Comparison of ENCODE assay signal across 27 cellular contexts in the genomic region with DNA sequence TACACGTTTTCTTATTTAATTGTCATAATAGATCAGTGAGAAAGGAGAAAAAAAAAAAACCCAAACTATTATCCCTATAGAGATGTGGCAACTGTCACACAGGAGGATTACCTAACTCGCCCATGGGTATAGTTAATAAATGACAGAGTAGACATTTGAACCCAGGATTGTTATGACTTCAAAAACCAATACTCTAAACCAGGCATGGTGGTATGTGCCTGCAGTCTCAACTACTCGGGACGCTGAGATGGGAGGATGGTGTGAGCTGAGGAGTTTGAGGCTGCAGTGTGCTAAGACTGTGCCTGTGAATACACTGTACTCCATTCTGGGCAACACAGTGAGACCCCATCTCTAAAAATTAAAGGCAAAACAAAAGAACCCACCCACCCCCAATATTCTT.
"Had no signal": no experiment of that assay in that cellular context is flagged by ENCODE, and none has a peak within 500 bp of the region (broad histone marks: within the 10 kb centered on the region; RNA-seq: fewer than 3 reads in every experiment).

No MANE protein-coding gene starts in this region.

- H3K4me1 ChIP-seq: foreskin keratinocyte, lower lobe of right lung had no signal

- H3K27me3 ChIP-seq: esophagus muscularis mucosa, foreskin keratinocyte, heart left ventricle, neural progenitor cell, tibial nerve had no signal

- H3K9ac ChIP-seq: neural progenitor cell had no signal

- H3K27ac ChIP-seq: esophagus muscularis mucosa, foreskin keratinocyte, heart left ventricle, lower lobe of right lung, neural progenitor cell, tibial nerve had no signal

- H3K36me3 ChIP-seq: lower lobe of right lung, neural progenitor cell had no signal

- H2AFZ ChIP-seq: neural progenitor cell had no signal

- H3K9me3 Mint-ChIP-seq: activated CD4-positive, alpha-beta memory T cell treated with anti-CD3 and anti-CD28 coated beads for 36 hours; activated CD4-positive, alpha-beta T cell treated with anti-CD3 and anti-CD28 coated beads, Interleukin-2, amount 10 ng/mL, durations not matched to agents 24 days and 14 days; central memory CD8-positive, alpha-beta T cell; immature natural killer cell; natural killer cell; neural progenitor cell had no signal

- FAIRE-seq: bronchial epithelial cell, kidney had no signal

- H3K9me3 ChIP-seq: esophagus muscularis mucosa, heart left ventricle, lower lobe of right lung, tibial nerve had no signal

- H3K36me3 Mint-ChIP-seq: activated CD4-positive, alpha-beta memory T cell treated with anti-CD3 and anti-CD28 coated beads for 36 hours; immature natural killer cell; natural killer cell had no signal

- H3K4me1 Mint-ChIP-seq: activated CD4-positive, alpha-beta T cell treated with anti-CD3 and anti-CD28 coated beads, Interleukin-2, amount 10 ng/mL, durations not matched to agents 24 days and 14 days; central memory CD8-positive, alpha-beta T cell; immature natural killer cell; natural killer cell had no signal

- H3K4me3 ChIP-seq: esophagus muscularis mucosa, heart left ventricle, lower lobe of right lung, neural progenitor cell, tibial nerve had no signal

- H3K27ac Mint-ChIP-seq: activated CD4-positive, alpha-beta memory T cell treated with anti-CD3 and anti-CD28 coated beads for 36 hours; activated CD4-positive, alpha-beta T cell treated with anti-CD3 and anti-CD28 coated beads, Interleukin-2, amount 10 ng/mL, durations not matched to agents 24 days and 14 days; immature natural killer cell; natural killer cell; neural progenitor cell had no signal

- H3K4me3 Mint-ChIP-seq: activated CD4-positive, alpha-beta memory T cell treated with anti-CD3 and anti-CD28 coated beads for 36 hours; activated CD4-positive, alpha-beta T cell treated with anti-CD3 and anti-CD28 coated beads, Interleukin-2, amount 10 ng/mL, durations not matched to agents 24 days and 14 days; central memory CD8-positive, alpha-beta T cell; immature natural killer cell; natural killer cell; neural progenitor cell had no signal

- H3K4me2 ChIP-seq: neural progenitor cell had no signal

- DNase-seq: activated CD4-positive, alpha-beta memory T cell treated with anti-CD3 and anti-CD28 coated beads for 36 hours; activated CD4-positive, alpha-beta T cell treated with anti-CD3 and anti-CD28 coated beads, Interleukin-2, amount 10 ng/mL, durations not matched to agents 24 days and 14 days; activated CD4-positive, CD25-positive, alpha-beta regulatory T cell treated with anti-CD3 and anti-CD28 coated beads, Interleukin-2, amount 50 U/mL, for 72 hours; activated CD8-positive, alpha-beta memory T cell treated with anti-CD3 and anti-CD28 coated beads, Interleukin-2, amount 50 U/mL, for 4 hours; activated gamma-delta T cell; activated naive CD4-positive, alpha-beta T cell treated with anti-CD3 and anti-CD28 coated beads, Interleukin-2, amount 50 U/mL, for 16 hours; activated T-cell treated with anti-CD3 and anti-CD28 coated beads, Interleukin-2, amount 50 U/mL, for 1 hour; anterior cingulate cortex; dermis blood vessel endothelial cell; effector CD4-positive, alpha-beta T cell; foreskin keratinocyte; heart left ventricle; hypothalamus; immature natural killer cell; kidney; lower lobe of right lung; mesenchymal stem cell; natural killer cell; right cardiac atrium; stimulated activated CD4-positive, alpha-beta T cell treated with anti-CD3 and anti-CD28 coated beads, Interleukin-2, amount 100 ng/mL, for 48 hours; stimulated activated naive CD4-positive, alpha-beta T cell treated with Interleukin-2 at 50 U/mL for 16 hours; T1000 had no signal

- ATAC-seq: foreskin keratinocyte, heart left ventricle, lower lobe of right lung, natural killer cell, right cardiac atrium had no signal
